8 cellular contexts compared by ENCODE assay signal in the genomic region with DNA sequence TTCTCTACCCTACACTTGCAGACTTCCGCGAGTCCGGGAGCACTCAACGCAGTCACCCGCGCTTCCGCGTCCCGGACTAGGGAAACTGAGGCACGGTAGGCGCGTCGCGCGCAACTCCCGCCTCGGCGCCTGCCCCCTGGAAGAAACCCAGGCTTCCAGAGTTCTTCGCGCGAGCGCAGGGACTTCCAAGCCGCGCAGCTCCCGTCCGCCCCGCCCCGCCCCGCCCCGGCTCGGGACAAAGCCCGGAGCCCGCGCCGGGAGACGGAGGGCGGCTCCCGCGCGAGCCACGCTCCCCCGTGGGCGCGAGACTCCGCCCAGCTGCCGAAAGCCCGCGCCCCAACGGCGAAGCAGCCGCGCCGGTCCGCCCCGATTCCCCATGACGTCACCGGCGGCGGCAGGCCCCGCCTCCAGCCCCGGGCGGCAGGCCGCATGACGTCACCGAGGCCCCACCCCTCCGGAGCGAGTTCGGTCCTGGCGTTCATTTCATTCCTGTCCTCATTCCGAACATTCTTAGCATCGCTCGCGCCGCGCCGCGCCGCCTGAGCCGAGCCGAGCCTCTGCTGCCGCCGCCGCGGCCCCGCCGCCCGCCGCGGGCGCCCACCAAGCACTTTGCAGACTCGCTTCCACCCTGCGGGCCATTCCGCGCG. TPM values are rescaled to one million over a fixed set of nuclear protein-coding genes. Genes with fewer than 3 reads are reported as not detected.
DNase-seq lines count a peak whose midpoint lies in the region; ATAC-seq and TF ChIP-seq lines count a peak whose summit lies in the region.

A gene (plus strand): TSS at position 498 of the 647 bp plus-strand sequence.

- H3K27ac Mint-ChIP-seq in T-helper 17 cell = peak within 1 kb of the TSS; percentile 12

- CTCF ChIA-PET in HEK293 (lab: Yijun Ruan, JAX) = interaction anchor here (0.6 kb wide), 1 partner anchor 71 kb away, joined by 3 read pairs; no protein-coding TSS in a partner anchor

- H3K27ac ChIP-seq in HEK293 (ENCODE audit: extremely low read depth, low read depth, low read length) (peak within 1 kb of the TSS; percentile 69; the same call in 1 of the 2 replicates), angular gyrus (ENCODE audit: low read depth, low read length) (peak within 1 kb of the TSS; percentile 55), tibial nerve (peak within 1 kb of the TSS; percentile 94 to 100 (median 96))

- H3K36me3 Mint-ChIP-seq in T-helper 17 cell (ENCODE audit: low read depth) = no peaks in the 10 kb centered on the region

- no peak for TF ChIP-seq CTCF in HEK293 (tag by site-specific recombination; IDR thresholded peaks at IDR 0.05)
- peak in 2 of 5 experiments; percentile 36 to 43 for TF ChIP-seq CTCF in tibial nerve (IDR thresholded peaks at IDR 0.05)

- peak; percentile 93 for ATAC-seq in T-helper 17 cell
- peak; percentile 95 to 98 for ATAC-seq in left cardiac atrium

- DNase-seq in ELF-1 (ENCODE audit: low read depth, low spot score) (peak; percentile 97), NCI-H1105 (lab: John Stamatoyannopoulos, UW) (peak; percentile 81), T-helper 17 cell (peak; percentile 80 to 88 (median 86)), left cardiac atrium (peak; percentile 96), posterior cingulate gyrus (peak; percentile 92 to 100 (median 98)), tibial nerve (ENCODE audit: low spot score in 2 of 2) (peak; percentile 93 to 94)

- H3K36me3 ChIP-seq in HEK293 (ENCODE audit: control insufficient read depth in 2 of 2, insufficient read depth in 1 of 2, low read length in 2 of 2) (peaks cover 0 to 2% of the 10 kb centered on the region in 2 experiments; a peak in 1 of 3 replicates), tibial nerve (no peaks in the 10 kb centered on the region)

- no peaks in the 10 kb centered on the region for H3K27me3 ChIP-seq in tibial nerve

- peak; percentile 31 to 94 for TF ChIP-seq EP300 in tibial nerve (IDR thresholded peaks at IDR 0.05)

- H3K9me3 ChIP-seq in HEK293 (ENCODE audit: control insufficient read depth, insufficient read depth, low read depth, low read length) (no peaks in the 10 kb centered on the region), T-helper 17 cell (ENCODE audit: control insufficient read depth, low read length, poor library complexity, severe bottlenecking) (peaks cover 3% of the 10 kb centered on the region), tibial nerve (no peaks in the 10 kb centered on the region)

- POLR2A ChIA-PET in HEK293 (lab: Yijun Ruan, JAX) = interaction anchor here (0.8 to 1.4 kb wide), 2 partner anchors 167 to 169 kb away, joined by 3 read pairs; no protein-coding TSS in a partner anchor

- H3K4me1 ChIP-seq in HEK293 (ENCODE audit: control insufficient read depth, insufficient read depth, low read length) = 0 out of 2 replicates have a peak, but pooled peaks cover 4% of the 10 kb centered on the region
- peaks cover 0 to 35% (median 10%) of the 10 kb centered on the region in 4 donors for H3K4me1 ChIP-seq in tibial nerve

- peaks cover 8% of the 10 kb centered on the region for H3K4me1 Mint-ChIP-seq in T-helper 17 cell

- 0 to 1% methylated on average over 20 to 47 of the region's 95 CpGs for WGBS in tibial nerve, 2 donors

- intact Hi-C loops in left cardiac atrium (cut with DNase I) (loop anchor here (5.0 to 10.0 kb wide), 4 partner anchors 72 to 221 kb away; no protein-coding TSS in a partner anchor), posterior cingulate gyrus (cut with DNase I) (loop anchor here (5.0 to 10.0 kb wide), 2 partner anchors 151 to 342 kb away; no protein-coding TSS in a partner anchor)

- peak within 1 kb of the TSS; percentile 83 for H3K4me3 Mint-ChIP-seq in T-helper 17 cell

- peaks cover 61% of the 10 kb centered on the region for H3K27me3 Mint-ChIP-seq in T-helper 17 cell

- peak; percentile 54 to 73 for TF ChIP-seq POLR2A in tibial nerve (IDR thresholded peaks at IDR 0.05)

- H3K4me3 ChIP-seq in HEK293 (ENCODE audit: low read depth, low read length) (peak within 1 kb of the TSS; percentile 78), tibial nerve (peak within 1 kb of the TSS; percentile 64 to 98 (median 74))

TF ChIP-seq in HEK293, 187 proteins besides CTCF, POLR2A, EP300 and RAD21 (continues in another document):
- no peak for TF ChIP-seq ZNF624 (tag by site-specific recombination; IDR thresholded peaks at IDR 0.05)
- no peak for TF ChIP-seq ZNF211 (tag by site-specific recombination; IDR thresholded peaks at IDR 0.05; ENCODE audit: low read depth)
- TF ChIP-seq, protein P1, sequence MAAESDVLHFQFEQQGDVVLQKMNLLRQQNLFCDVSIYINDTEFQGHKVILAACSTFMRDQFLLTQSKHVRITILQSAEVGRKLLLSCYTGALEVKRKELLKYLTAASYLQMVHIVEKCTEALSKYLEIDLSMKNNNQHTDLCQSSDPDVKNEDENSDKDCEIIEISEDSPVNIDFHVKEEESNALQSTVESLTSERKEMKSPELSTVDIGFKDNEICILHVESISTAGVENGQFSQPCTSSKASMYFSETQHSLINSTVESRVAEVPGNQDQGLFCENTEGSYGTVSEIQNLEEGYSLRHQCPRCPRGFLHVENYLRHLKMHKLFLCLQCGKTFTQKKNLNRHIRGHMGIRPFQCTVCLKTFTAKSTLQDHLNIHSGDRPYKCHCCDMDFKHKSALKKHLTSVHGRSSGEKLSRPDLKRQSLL (tag by site-specific recombination; IDR thresholded peaks at IDR 0.05) = peak; percentile 20; the same call in 1 of the 2 replicates
- peak; percentile 57 for TF ChIP-seq GLIS1 (tag by site-specific recombination; IDR thresholded peaks at IDR 0.05)
- TF ChIP-seq ZNF19 (tag by site-specific recombination; IDR thresholded peaks at IDR 0.05; ENCODE audit: low read depth) = no peak
- no peak for TF ChIP-seq SALL2 (tag by site-specific recombination; IDR thresholded peaks at IDR 0.05; ENCODE audit: borderline replicate concordance)
- TF ChIP-seq, protein P2, sequence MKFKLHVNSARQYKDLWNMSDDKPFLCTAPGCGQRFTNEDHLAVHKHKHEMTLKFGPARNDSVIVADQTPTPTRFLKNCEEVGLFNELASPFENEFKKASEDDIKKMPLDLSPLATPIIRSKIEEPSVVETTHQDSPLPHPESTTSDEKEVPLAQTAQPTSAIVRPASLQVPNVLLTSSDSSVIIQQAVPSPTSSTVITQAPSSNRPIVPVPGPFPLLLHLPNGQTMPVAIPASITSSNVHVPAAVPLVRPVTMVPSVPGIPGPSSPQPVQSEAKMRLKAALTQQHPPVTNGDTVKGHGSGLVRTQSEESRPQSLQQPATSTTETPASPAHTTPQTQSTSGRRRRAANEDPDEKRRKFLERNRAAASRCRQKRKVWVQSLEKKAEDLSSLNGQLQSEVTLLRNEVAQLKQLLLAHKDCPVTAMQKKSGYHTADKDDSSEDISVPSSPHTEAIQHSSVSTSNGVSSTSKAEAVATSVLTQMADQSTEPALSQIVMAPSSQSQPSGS (tag by site-specific recombination; IDR thresholded peaks at IDR 0.05; ENCODE audit: low read depth) = peak; percentile 98
- peak; percentile 62; the same call in 1 of the 2 replicates for TF ChIP-seq ZNF335 (tag by site-specific recombination; conservative IDR thresholded peaks at IDR 0.05)
- no peak for TF ChIP-seq ZBTB48 (tag by site-specific recombination; IDR thresholded peaks at IDR 0.05)
- TF ChIP-seq SP3 (tag by site-specific recombination; IDR thresholded peaks at IDR 0.05) = peak; percentile 70
- no peak for TF ChIP-seq ZNF423 (tag by site-specific recombination; IDR thresholded peaks at IDR 0.05)
- peak; percentile 94 for TF ChIP-seq ZBTB21 (tag by site-specific recombination; IDR thresholded peaks at IDR 0.05)
- TF ChIP-seq KLF10 (tag by site-specific recombination; IDR thresholded peaks at IDR 0.05) = peak; percentile 99
- no peak for TF ChIP-seq ZNF133 (tag by site-specific recombination; IDR thresholded peaks at IDR 0.05)
- no peak for TF ChIP-seq ZNF585B (tag by site-specific recombination; IDR thresholded peaks at IDR 0.05)
- TF ChIP-seq ZNF324 (tag by site-specific recombination; IDR thresholded peaks at IDR 0.05) = no peak
- no peak for TF ChIP-seq ZNF416 (tag by site-specific recombination; IDR thresholded peaks at IDR 0.05)
- no peak for TF ChIP-seq ZNF140 (tag by site-specific recombination; IDR thresholded peaks at IDR 0.05)
- TF ChIP-seq, protein P3, sequence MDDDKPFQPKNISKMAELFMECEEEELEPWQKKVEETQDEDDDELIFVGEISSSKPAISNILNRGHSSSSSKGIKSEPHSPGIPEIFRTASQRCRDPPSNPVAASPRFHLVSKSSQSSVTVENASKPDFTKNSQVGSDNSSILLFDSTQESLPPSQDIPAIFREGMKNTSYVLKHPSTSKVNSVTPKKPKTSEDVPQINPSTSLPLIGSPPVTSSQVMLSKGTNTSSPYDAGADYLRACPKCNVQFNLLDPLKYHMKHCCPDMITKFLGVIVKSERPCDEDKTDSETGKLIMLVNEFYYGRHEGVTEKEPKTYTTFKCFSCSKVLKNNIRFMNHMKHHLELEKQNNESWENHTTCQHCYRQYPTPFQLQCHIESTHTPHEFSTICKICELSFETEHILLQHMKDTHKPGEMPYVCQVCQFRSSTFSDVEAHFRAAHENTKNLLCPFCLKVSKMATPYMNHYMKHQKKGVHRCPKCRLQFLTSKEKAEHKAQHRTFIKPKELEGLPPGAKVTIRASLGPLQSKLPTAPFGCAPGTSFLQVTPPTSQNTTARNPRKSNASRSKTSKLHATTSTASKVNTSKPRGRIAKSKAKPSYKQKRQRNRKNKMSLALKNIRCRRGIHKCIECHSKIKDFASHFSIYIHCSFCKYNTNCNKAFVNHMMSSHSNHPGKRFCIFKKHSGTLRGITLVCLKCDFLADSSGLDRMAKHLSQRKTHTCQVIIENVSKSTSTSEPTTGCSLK (tag by site-specific recombination; IDR thresholded peaks at IDR 0.05) = no peak
- TF ChIP-seq, protein P4, sequence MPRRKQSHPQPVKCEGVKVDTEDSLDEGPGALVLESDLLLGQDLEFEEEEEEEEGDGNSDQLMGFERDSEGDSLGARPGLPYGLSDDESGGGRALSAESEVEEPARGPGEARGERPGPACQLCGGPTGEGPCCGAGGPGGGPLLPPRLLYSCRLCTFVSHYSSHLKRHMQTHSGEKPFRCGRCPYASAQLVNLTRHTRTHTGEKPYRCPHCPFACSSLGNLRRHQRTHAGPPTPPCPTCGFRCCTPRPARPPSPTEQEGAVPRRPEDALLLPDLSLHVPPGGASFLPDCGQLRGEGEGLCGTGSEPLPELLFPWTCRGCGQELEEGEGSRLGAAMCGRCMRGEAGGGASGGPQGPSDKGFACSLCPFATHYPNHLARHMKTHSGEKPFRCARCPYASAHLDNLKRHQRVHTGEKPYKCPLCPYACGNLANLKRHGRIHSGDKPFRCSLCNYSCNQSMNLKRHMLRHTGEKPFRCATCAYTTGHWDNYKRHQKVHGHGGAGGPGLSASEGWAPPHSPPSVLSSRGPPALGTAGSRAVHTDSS (tag by site-specific recombination; IDR thresholded peaks at IDR 0.05) = no peak
- TF ChIP-seq ZNF777 (tag by site-specific recombination; IDR thresholded peaks at IDR 0.05; ENCODE audit: borderline replicate concordance) = no peak

RNA-seq across cellular contexts. Expression of the gene that starts here (rescaled TPM):
- under 1 TPM; 0.05 to 0.55 TPM for total RNA-seq in T-helper 17 cell
- total RNA-seq in left cardiac atrium = 10 to 100 TPM; 89.6 to 93.8 TPM
- total RNA-seq in tibial nerve = 100 to 1,000 TPM; 127 to 165 (median 140) TPM

Comparison
In these comparisons a context has a peak if more than half of its experiments do, and no peak if none do; other contexts are left out.
1. Peak in every context shown above with its lines: DNase-seq, ATAC-seq, H3K4me3 ChIP-seq and H3K27ac ChIP-seq.
2. RNA of the gene that starts here (total RNA-seq): 127 to 165 TPM in tibial nerve and 89.6 to 93.8 TPM in left cardiac atrium; 0.05 to 0.55 TPM in T-helper 17 cell; every median in the first group is over 10 times any median in the second.
3. Peak in DNase-seq and ATAC-seq in T-helper 17 cell; RNA of the gene not detected or under 1 TPM.